26 cellular contexts compared by ENCODE assay signal in genomic region chr3:122776675-122777074, GRCh38.
"Had no signal": no experiment of that assay in that cellular context is flagged by ENCODE, and none has a peak within 500 bp of the region (broad histone marks: within the 10 kb centered on the region; RNA-seq: fewer than 3 reads in every experiment).

No MANE protein-coding gene starts in this region.

- H3K9me3 ChIP-seq: colonic mucosa, prostate gland, stomach, thoracic aorta, transverse colon had no signal

- H3K27ac ChIP-seq: colonic mucosa, foreskin keratinocyte, hepatocyte, parathyroid adenoma, prostate gland, skin epidermis, stomach, thoracic aorta, transverse colon had no signal

- FAIRE-seq: endothelial cell of umbilical vein, kidney had no signal

- H3K27me3 ChIP-seq: colonic mucosa, foreskin keratinocyte, hepatocyte, stomach, transverse colon had no signal

- H3K4me1 ChIP-seq: colonic mucosa, parathyroid adenoma, prostate gland, stomach, transverse colon had no signal

- H3K4me3 ChIP-seq: colonic mucosa, hepatocyte, lung, prostate gland, skin epidermis, stomach, thoracic aorta, transverse colon had no signal

- DNase-seq: colonic mucosa; effector CD4-positive, alpha-beta T cell; endodermal cell; erythroblast; foreskin keratinocyte; head of caudate nucleus; kidney; left cardiac atrium; left ventricle myocardium superior; mesenchymal stem cell; naive thymus-derived CD4-positive, alpha-beta T cell; nephron progenitor cell; retina; stimulated activated CD4-positive, alpha-beta T cell treated with anti-CD3 and anti-CD28 coated beads, Interleukin-2, amount 100 ng/mL, for 24 hours; stimulated activated naive CD4-positive, alpha-beta T cell; stomach; substantia nigra; transverse colon had no signal

- ATAC-seq: foreskin keratinocyte; left cardiac atrium; naive thymus-derived CD4-positive, alpha-beta T cell; sciatic nerve had no signal

- H3K36me3 ChIP-seq: colonic mucosa, prostate gland, thoracic aorta, transverse colon had no signal
